Comparison of ENCODE assay signal across 15 cellular contexts in genomic region chr3:195312714-195313113, GRCh38.
"Had no signal": no experiment of that assay in that cellular context is flagged by ENCODE, and none has a peak within 500 bp of the region (broad histone marks: within the 10 kb centered on the region; RNA-seq: fewer than 3 reads in every experiment).

No MANE protein-coding gene starts in this region.

- H3K9me3 Mint-ChIP-seq: mesothelial cell of epicardium, natural killer cell, neural crest cell, type B pancreatic cell had no signal

- H3K36me3 Mint-ChIP-seq: natural killer cell had no signal

- FAIRE-seq: frontal cortex, urothelium cell line had no signal

- H3K27ac ChIP-seq: ovary had no signal

- H3K36me3 ChIP-seq: ovary had no signal

- ATAC-seq: left lobe of liver, natural killer cell, right cardiac atrium had no signal

- H3K27me3 ChIP-seq: ovary had no signal

- H3K27me3 Mint-ChIP-seq: type B pancreatic cell had no signal

- H3K4me2 ChIP-seq: smooth muscle cell had no signal

- H3K4me3 Mint-ChIP-seq: mesothelial cell of epicardium, natural killer cell, neural crest cell, type B pancreatic cell had no signal

- DNase-seq: erythroblast; glutamatergic neuron; islet precursor cell; natural killer cell; ovary; right cardiac atrium; stimulated activated CD4-positive, alpha-beta T cell treated with anti-CD3 and anti-CD28 coated beads, Interleukin-2, amount 100 ng/mL, for 48 hours; stimulated activated naive CD4-positive, alpha-beta T cell treated with Interleukin-2 at 50 U/mL for 16 hours had no signal

- H3K4me1 Mint-ChIP-seq: mesothelial cell of epicardium, natural killer cell, neural crest cell had no signal

- H3K9me3 ChIP-seq: ovary had no signal

- H3K4me3 ChIP-seq: ovary, smooth muscle cell had no signal

- H3K27ac Mint-ChIP-seq: mesothelial cell of epicardium, natural killer cell, type B pancreatic cell had no signal
